ENCODE assay signal across 8 cellular contexts in the genomic region with DNA sequence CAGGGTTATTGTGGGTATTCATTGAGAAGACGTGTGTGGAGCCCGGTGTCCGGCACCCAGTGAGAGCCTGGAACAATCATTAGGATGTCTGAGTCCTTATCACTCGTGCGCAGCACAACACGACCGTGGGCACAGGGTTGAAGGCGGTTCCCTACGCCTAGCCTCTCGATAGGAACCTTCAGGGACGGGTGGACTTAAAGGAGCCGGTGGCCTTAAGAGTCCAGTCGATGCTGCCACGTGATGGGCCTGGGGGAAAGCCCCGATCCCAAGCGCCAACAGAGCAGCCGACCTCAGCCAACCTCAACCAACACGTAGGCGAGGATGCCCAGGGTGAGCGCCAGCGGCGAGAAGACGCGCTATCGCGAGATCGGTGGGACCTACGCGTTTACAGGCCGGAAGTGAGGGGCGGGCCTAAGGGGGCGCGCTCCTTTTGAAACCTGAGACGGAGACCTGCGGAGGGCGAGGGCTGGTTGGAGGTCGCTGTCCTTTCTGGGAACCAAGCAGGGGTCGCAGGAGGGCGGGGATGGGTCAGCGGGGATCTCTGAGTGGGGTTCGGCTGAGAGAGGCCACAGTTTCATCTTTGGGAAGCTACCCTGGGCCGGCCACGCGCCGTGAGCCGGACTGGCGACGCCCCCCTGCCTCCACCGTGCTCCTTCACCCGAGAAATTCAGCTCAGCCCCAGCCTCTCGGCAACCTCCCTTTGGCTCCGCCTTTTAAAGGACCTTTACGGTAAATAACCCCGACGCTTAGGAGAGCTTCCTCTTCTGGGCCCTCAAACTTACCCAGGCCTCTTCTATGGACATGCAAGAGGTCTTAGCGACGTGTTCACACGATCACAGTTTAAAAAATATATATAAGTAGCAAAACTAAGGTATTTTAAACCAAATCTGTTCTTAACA. TPM values are rescaled to one million over a fixed set of nuclear protein-coding genes. Genes with fewer than 3 reads are reported as not detected.
A peak's percentile ranks its signal among the peaks of the same experiment; 100 is the strongest.
DNase-seq lines count a peak whose midpoint lies in the region; TF ChIP-seq lines count a peak whose summit lies in the region.

No MANE protein-coding gene starts in this region.

- DNase-seq in H4 (ENCODE audit: low spot score) (peak; percentile 71), MV-4-11 (lab: John Stamatoyannopoulos, UW) (peak; percentile 78), SK-N-MC (ENCODE audit: low read depth, low spot score) (no peak), cardiac septum (ENCODE audit: low spot score) (peak; percentile 90), tibial artery (peak; percentile 75 to 91)

- peaks cover 8% of the 10 kb centered on the region for H3K4me1 Mint-ChIP-seq in activated naive CD8-positive, alpha-beta T cell (ENCODE audit: low read depth)

- H3K4me2 ChIP-seq in parathyroid adenoma (ENCODE audit: low read length) = peak overlapping the region; percentile 84

- H3K79me2 ChIP-seq in parathyroid adenoma = no peaks in the 10 kb centered on the region

- TF ChIP-seq CTCF in parathyroid adenoma (IDR thresholded peaks at IDR 0.05) = no peak
- no peak for TF ChIP-seq CTCF in tibial artery (IDR thresholded peaks at IDR 0.05)

- H3K4me1 ChIP-seq in ES-I3 (ENCODE audit: insufficient read depth, low read length) (peaks cover 6% of the 10 kb centered on the region), parathyroid adenoma (peaks cover 7% of the 10 kb centered on the region), tibial artery (peaks cover 0 to 11% (median 10%) of the 10 kb centered on the region in 4 donors)

- no peaks in the 10 kb centered on the region for H3K36me3 Mint-ChIP-seq in activated naive CD8-positive, alpha-beta T cell

- intact Hi-C loops in cardiac septum (cut with DNase I) (no loop called here), tibial artery (cut with DNase I; ENCODE audit: low total_unique reads) (no loop called here)

- peak overlapping the region; percentile 79 for H2AFZ ChIP-seq in parathyroid adenoma

- peaks cover 5% of the 10 kb centered on the region for H3K27me3 Mint-ChIP-seq in activated naive CD8-positive, alpha-beta T cell

- peak overlapping the region; percentile 61 for H3K27ac Mint-ChIP-seq in activated naive CD8-positive, alpha-beta T cell

- no peaks in the 10 kb centered on the region for H3K9me3 Mint-ChIP-seq in activated naive CD8-positive, alpha-beta T cell (ENCODE audit: low read depth)

- H3K27ac ChIP-seq in SK-N-MC = no peak overlapping the region
- H3K27ac ChIP-seq in parathyroid adenoma = no peak overlapping the region
- H3K27ac ChIP-seq in tibial artery = peak overlapping the region in 1 of 2 donors; percentile 48

- H3K4me3 Mint-ChIP-seq in activated naive CD8-positive, alpha-beta T cell = peak overlapping the region; percentile 84

- H3K4me3 ChIP-seq in SK-N-MC (peak overlapping the region; percentile 22; the same call in 1 of the 2 replicates), parathyroid adenoma (ENCODE audit: low read depth, low read length) (peak overlapping the region; percentile 48), tibial artery (peak overlapping the region; percentile 48 to 62)

- H3K9me3 ChIP-seq in ES-I3 (ENCODE audit: control insufficient read depth, insufficient read depth, low read length) (no peaks in the 10 kb centered on the region), SK-N-MC (ENCODE audit: low read depth, low read length) (no peaks in the 10 kb centered on the region), parathyroid adenoma (ENCODE audit: control insufficient read depth, low read length) (no peaks in the 10 kb centered on the region), tibial artery (no peaks in the 10 kb centered on the region)

- peak overlapping the region; percentile 72 for H3K9ac ChIP-seq in ES-I3 (ENCODE audit: low read depth, low read length)
- no peak overlapping the region for H3K9ac ChIP-seq in SK-N-MC (ENCODE audit: insufficient read length)
- H3K9ac ChIP-seq in parathyroid adenoma = no peak overlapping the region

- H3K27me3 ChIP-seq in parathyroid adenoma (ENCODE audit: control insufficient read depth, insufficient read depth, low read length) (no peaks in the 10 kb centered on the region), tibial artery (peaks cover 0 to 18% of the 10 kb centered on the region in 2 donors)

- H3K36me3 ChIP-seq in ES-I3 (ENCODE audit: insufficient read depth, low read length) (no peaks in the 10 kb centered on the region), SK-N-MC (ENCODE audit: insufficient read depth, low read length) (no peaks in the 10 kb centered on the region), parathyroid adenoma (ENCODE audit: control insufficient read depth, insufficient read depth, low read length) (no peaks in the 10 kb centered on the region), tibial artery (no peaks in the 10 kb centered on the region)

RNA-seq across cellular contexts. Expression of gene WNT10A, which starts 28.3 kb away (rescaled TPM):
- 0.12 TPM in 1 of 2 replicates, not detected in the other for total RNA-seq in H4 (2014; rRNA removed; shearing (Covaris generic))
- total RNA-seq in cardiac septum = not detected

RNA-seq across cellular contexts. Expression of gene WNT6, which starts 49.4 kb away (rescaled TPM):
- total RNA-seq in H4 (2014; rRNA removed; shearing (Covaris generic)) = 0.21 and 2.1 TPM in 2 replicates
- total RNA-seq in cardiac septum = 0.46 TPM

RNA-seq across cellular contexts. Expression of gene CDK5R2, which starts 50.5 kb away (rescaled TPM):
- 0.45 and 0.75 TPM in 2 replicates for total RNA-seq in H4 (2014; rRNA removed; shearing (Covaris generic))
- total RNA-seq in cardiac septum = not detected
